ENCODE assay signal across 26 cellular contexts in the genomic region with DNA sequence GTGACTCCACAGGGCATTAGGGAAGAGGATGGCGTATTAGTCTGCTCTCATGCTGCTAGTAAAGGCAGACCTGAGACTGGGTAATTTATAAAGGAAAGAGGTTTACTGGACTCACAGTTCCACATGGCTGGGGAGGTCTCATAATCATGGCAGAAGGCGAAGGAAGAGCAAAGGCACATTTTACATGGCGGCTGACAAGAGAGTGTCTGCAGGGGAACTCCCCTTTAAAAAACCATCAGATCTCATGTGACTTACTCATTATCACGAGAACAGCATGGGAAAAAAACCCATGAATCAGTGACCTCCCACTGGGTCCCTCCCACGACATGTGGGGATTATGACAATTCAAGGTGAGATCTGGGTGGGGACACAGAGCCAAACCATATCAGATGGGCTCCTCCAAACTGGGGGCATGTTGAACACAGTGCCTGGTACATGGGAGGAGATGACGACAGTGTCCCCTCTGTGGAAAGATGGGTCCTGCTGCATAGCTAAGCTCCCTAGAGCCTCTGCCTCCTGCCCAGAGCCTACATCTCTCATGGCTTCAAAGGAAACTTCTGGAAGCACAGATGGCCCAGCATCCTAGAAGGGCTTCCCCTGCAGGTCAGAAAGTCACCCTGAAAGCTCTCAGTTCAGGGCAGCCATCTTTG. TPM values are rescaled to one million over a fixed set of nuclear protein-coding genes. Genes with fewer than 3 reads are reported as not detected.
DNase-seq lines count a peak whose midpoint lies in the region; ATAC-seq, FAIRE-seq and TF ChIP-seq lines count a peak whose summit lies in the region.
"Had no signal": no experiment of that assay in that cellular context is flagged by ENCODE, and none has a peak within 500 bp of the region (broad histone marks: within the 10 kb centered on the region; RNA-seq: fewer than 3 reads in every experiment).

No MANE protein-coding gene starts in this region.

- POLR2A ChIA-PET in activated CD4-positive, alpha-beta memory T cell treated with anti-CD3 and anti-CD28 coated beads, Interleukin-2, amount 10 ng/mL, durations not matched to agents 7 days and 5 days (lab: Charles Lee): no interaction called here
- POLR2A ChIA-PET in K562 (lab: Yijun Ruan, JAX): no interaction called here

- H3K79me2 ChIP-seq in K562 (ENCODE audit: control insufficient read depth, insufficient read depth, low read length): peaks cover 12% of the 10 kb centered on the region; the same call in 2 of the 3 replicates

- no peak overlapping the region for H3K4me2 ChIP-seq in K562 (ENCODE audit: insufficient read depth, low read length)
- H3K4me2 ChIP-seq: SK-N-SH had no signal

- H3K4me3 ChIP-seq in K562: no peak overlapping the region

- CTCF ChIA-PET in activated CD4-positive, alpha-beta memory T cell treated with anti-CD3 and anti-CD28 coated beads, Interleukin-2, amount 10 ng/mL, durations not matched to agents 7 days and 5 days (lab: Charles Lee): no interaction called here
- CTCF ChIA-PET in K562 (lab: Yijun Ruan, JAX; ENCODE audit: low intra/inter-chr PET ratio): no interaction called here

- 58% methylated on average over 6 of the region's 6 CpGs for WGBS in K562 (ENCODE audit: insufficient coverage, low coverage, missing lambda C conversion rate)

- peaks cover 0 to 16% of the 10 kb centered on the region in 2 experiments; a peak in 4 of 5 replicates for H3K4me1 ChIP-seq in K562 (replicated peaks in 1 of 2; ENCODE audit: control insufficient read depth in 2 of 2, insufficient read depth in 2 of 2, low read length in 2 of 2)

- in situ Hi-C loops in K562 (cut with MboI) (no loop called here), GM13976 (cut with MboI; ENCODE audit: low sequenced_read_pairs, unreplicated experiment) (no loop called here)

- no peak for TF ChIP-seq POLR2A in K562 (conservative IDR thresholded peaks at IDR 0.05)

- TF ChIP-seq EP300 in K562 (IDR thresholded peaks at IDR 0.05; ENCODE audit: low read length): no peak

- H4K20me1 ChIP-seq in K562 (replicated peaks; ENCODE audit: control insufficient read depth, insufficient read depth, low read length): 0 out of 2 replicates have a peak, but pooled peaks cover 5% of the 10 kb centered on the region

- H3K27me3 ChIP-seq in K562 (ENCODE audit: control insufficient read depth in 2 of 2, insufficient read depth in 2 of 2, low read length in 2 of 2): no peaks in the 10 kb centered on the region

- no peak overlapping the region for H2AFZ ChIP-seq in K562 (ENCODE audit: low read depth, low read length)

- H3K9ac ChIP-seq in K562 (ENCODE audit: insufficient read depth in 1 of 2, low read depth in 2 of 2, low read length in 2 of 2): no peak overlapping the region
- H3K9ac ChIP-seq: SK-N-SH had no signal

- no peak overlapping the region for H3K27ac ChIP-seq in K562 (ENCODE audit: extremely low read depth, low read depth, low read length)
- H3K27ac ChIP-seq: HL-60 had no signal

- no peaks in the 10 kb centered on the region for H3K27me3 Mint-ChIP-seq in activated CD4-positive, alpha-beta memory T cell treated with anti-CD3 and anti-CD28 coated beads, Interleukin-2, amount 10 ng/mL, durations not matched to agents 7 days and 5 days
- H3K27me3 Mint-ChIP-seq: activated CD4-positive, alpha-beta T cell treated with anti-CD3 and anti-CD28 coated beads, Interleukin-2, amount 10 ng/mL, durations not matched to agents 7 days and 5 days; stimulated activated naive B cell treated with anti-CD40 and anti-IgM and Interleukin-4, amounts not matched to agents 10 μg/mL and 1 μg/mL and 100 μg/mL, for 72 hours had no signal

- H3K9me3 ChIP-seq in K562 (replicated peaks; ENCODE audit: control insufficient read depth, insufficient read depth, low read depth, low read length): no peaks in the 10 kb centered on the region; the same call in 1 of the 2 replicates
- H3K9me3 ChIP-seq: SK-N-SH had no signal

- peaks cover 7% of the 10 kb centered on the region for H3K9me3 Mint-ChIP-seq in activated CD4-positive, alpha-beta memory T cell treated with anti-CD3 and anti-CD28 coated beads, Interleukin-2, amount 10 ng/mL, durations not matched to agents 7 days and 5 days
- H3K9me3 Mint-ChIP-seq: effector memory CD8-positive, alpha-beta T cell had no signal

- H3K27ac Mint-ChIP-seq in activated CD4-positive, alpha-beta memory T cell treated with anti-CD3 and anti-CD28 coated beads, Interleukin-2, amount 10 ng/mL, durations not matched to agents 7 days and 5 days: no peak overlapping the region
- H3K27ac Mint-ChIP-seq: activated CD4-positive, alpha-beta T cell treated with anti-CD3 and anti-CD28 coated beads, Interleukin-2, amount 10 ng/mL, durations not matched to agents 7 days and 5 days; memory B cell had no signal

- no peak overlapping the region for H3K4me3 Mint-ChIP-seq in activated CD4-positive, alpha-beta memory T cell treated with anti-CD3 and anti-CD28 coated beads, Interleukin-2, amount 10 ng/mL, durations not matched to agents 7 days and 5 days
- H3K4me3 Mint-ChIP-seq: activated CD4-positive, alpha-beta T cell treated with anti-CD3 and anti-CD28 coated beads, Interleukin-2, amount 10 ng/mL, durations not matched to agents 7 days and 5 days; effector memory CD8-positive, alpha-beta T cell; memory B cell had no signal

- ATAC-seq in K562 (no peak), GM18858 (IDR thresholded peaks at IDR 0.05; ENCODE audit: unreplicated experiment) (no peak)
- ATAC-seq: effector memory CD8-positive, alpha-beta T cell; esophagus mucosa; left cardiac atrium; stimulated activated naive B cell treated with anti-CD40 and anti-IgM and Interleukin-4, amounts not matched to agents 10 μg/mL and 1 μg/mL and 100 μg/mL, for 72 hours had no signal

- no TSS peak for BruUV-seq in K562 (replicated peaks; lab: Mats Ljungman, UMichigan)

- intact Hi-C loops in K562 (cut with micrococcal nuclease): no loop called here
- intact Hi-C loops in posterior vena cava (cut with DNase I): no loop called here

- peaks cover 6% of the 10 kb centered on the region for H3K9me1 ChIP-seq in K562 (ENCODE audit: control insufficient read depth, insufficient read depth, low read length)

- no peaks in the 10 kb centered on the region for H3K36me3 Mint-ChIP-seq in activated CD4-positive, alpha-beta memory T cell treated with anti-CD3 and anti-CD28 coated beads, Interleukin-2, amount 10 ng/mL, durations not matched to agents 7 days and 5 days (ENCODE audit: low read depth)

- DNase-seq in activated naive CD4-positive, alpha-beta T cell treated with Interleukin-2 at 50 U/mL for 16 hours: peak; percentile 52
- no peak for DNase-seq in activated naive CD4-positive, alpha-beta T cell (lab: John Stamatoyannopoulos, UW)
- DNase-seq in activated CD4-positive, alpha-beta memory T cell treated with anti-CD3 and anti-CD28 coated beads, Interleukin-2, amount 10 ng/mL, durations not matched to agents 7 days and 5 days: peak; percentile 12
- DNase-seq in K562 (ENCODE audit: extremely low read depth in 1 of 4, low spot score in 3 of 4) (no peak), posterior vena cava (ENCODE audit: low spot score) (peak; percentile 16), GM13976 (ENCODE audit: low spot score) (no peak), NCI-H146 treated with DMSO at 0.1 percent for 48 hours (lab: John Stamatoyannopoulos, UW; ENCODE audit: unreplicated experiment) (no peak)
- DNase-seq: amniotic stem cell; C1 segment of cervical spinal cord; DMS79 treated with DMSO at 0.1 percent for 48 hours; effector memory CD8-positive, alpha-beta T cell; foreskin melanocyte; left cardiac atrium; NCI-H1092 treated with DMSO at 0.1 percent for 48 hours; NCI-H2081; nucleus accumbens; SK-N-SH; stimulated activated naive B cell treated with anti-CD40 and anti-IgM and Interleukin-4, amounts not matched to agents 10 μg/mL and 1 μg/mL and 100 μg/mL, for 72 hours had no signal

- FAIRE-seq in K562 (lab: Jason Lieb, UNC): no peak
- FAIRE-seq: H54 had no signal

- peaks cover 8% of the 10 kb centered on the region; the same call in 2 of the 3 replicates for H3K36me3 ChIP-seq in K562 (ENCODE audit: control insufficient read depth, insufficient read depth, low read length)

- TF ChIP-seq CTCF in K562 (IDR thresholded peaks at IDR 0.05 in 2 of 3, conservative IDR thresholded peaks at IDR 0.05 in 1 of 3; ENCODE audit: insufficient read depth in 2 of 3, low read depth in 1 of 3, low read length in 3 of 3) (no peak), GM13976 (IDR thresholded peaks at IDR 0.05; ENCODE audit: borderline replicate concordance, control extremely low read depth, extremely low read depth, insufficient read depth, missing control alignments) (no peak)

- TF ChIP-seq RAD21 in K562 (CRISPR knock-in tag; conservative IDR thresholded peaks at IDR 0.05 in 1 of 2, IDR thresholded peaks at IDR 0.05 in 1 of 2): no peak

- H3K4me1 Mint-ChIP-seq in activated CD4-positive, alpha-beta memory T cell treated with anti-CD3 and anti-CD28 coated beads, Interleukin-2, amount 10 ng/mL, durations not matched to agents 7 days and 5 days: peaks cover 17% of the 10 kb centered on the region

TF ChIP-seq in K562, 482 proteins besides CTCF, POLR2A, EP300 and RAD21 (continues in another document):
- TF ChIP-seq SMARCA4 (IDR thresholded peaks at IDR 0.05) (no peak), BRCA1 (IDR thresholded peaks at IDR 0.05) (no peak), BRCA1 (CRISPR knock-in tag; IDR thresholded peaks at IDR 0.05) (no peak), MYC (IDR thresholded peaks at IDR 0.05; ENCODE audit: low read depth, low read length) (no peak), MYC (CRISPR knock-in tag; IDR thresholded peaks at IDR 0.05; ENCODE audit: borderline replicate concordance, low read depth) (no peak), RFX1 (IDR thresholded peaks at IDR 0.05) (no peak)

RNA-seq across cellular contexts. Expression of a gene that starts 46.1 kb away (rescaled TPM):
- total RNA-seq in activated CD4-positive, alpha-beta memory T cell treated with anti-CD3 and anti-CD28 coated beads, Interleukin-2, amount 10 ng/mL, durations not matched to agents 7 days and 5 days: not detected
- total RNA-seq in K562 (2011; cell fraction: chromatin; rRNA removed; ENCODE audit: low replicate concordance): 153 and 334 TPM in 2 replicates
- total RNA-seq in K562 (2011; cell fraction: nucleolus; rRNA removed): 281 and 292 TPM in 2 replicates
- 180 and 211 TPM in 2 replicates for total RNA-seq in K562 (2011; cell fraction: nucleoplasm; rRNA removed)
- total RNA-seq in K562 (2014; rRNA removed) (29.5 and 33.6 TPM in 2 replicates), K562 (2014; rRNA removed; fragmentation: Illumina TruSeq; extraction: Trizol) (29.7 and 32.2 TPM in 2 replicates), K562 (2015; rRNA removed; fragmentation: Illumina TruSeq; extraction: Trizol) (26.1 and 28.1 TPM in 2 replicates), K562 (2021) (77.7 and 92.3 TPM in 2 replicates), posterior vena cava (under 1 TPM; 0.46 to 0.57 TPM)
- polyA plus RNA-seq in K562 (2011; rRNA removed) (133 TPM in 2 replicates), K562 (2014; fragmentation: Illumina TruSeq; extraction: Trizol) (68.2 and 86.9 TPM in 2 replicates), K562 (2014; fragmentation: Nextera tagmentation; extraction: Ambion mirVana) (10 to 100 TPM; 10.2 to 11.5 TPM), K562 (2014; rRNA removed) (80.9 and 87.6 TPM in 2 replicates)
- 96.6 and 154 TPM in 2 replicates for polyA plus RNA-seq in K562 (2011; cell fraction: cytosol; rRNA removed)
- 301 and 457 TPM in 2 replicates for polyA plus RNA-seq in K562 (2011; cell fraction: nucleus; rRNA removed)
- polyA plus RNA-seq in K562 (2012): 69.0 and 89.1 TPM in 2 replicates
- 48.1 and 73.1 TPM in 2 replicates for polyA minus RNA-seq in K562 (2011; rRNA and poly(A)+ RNA removed)
- 38.3 and 45.9 TPM in 2 replicates for polyA minus RNA-seq in K562 (2011; cell fraction: cytosol; rRNA and poly(A)+ RNA removed)
- 87.9 and 158 TPM in 2 replicates for polyA minus RNA-seq in K562 (2011; cell fraction: nucleus; rRNA and poly(A)+ RNA removed)
- total RNA-seq: activated CD4-positive, alpha-beta T cell treated with anti-CD3 and anti-CD28 coated beads, Interleukin-2, amount 10 ng/mL, durations not matched to agents 7 days and 5 days; skeletal muscle tissue; T-helper 2 cell treated with Interferon-gamma antibody and Interleukin-4, amounts not matched to agents 100 ng/mL and 5 ng/mL, for 36 hours had no signal

Comparison
In these comparisons a context has a peak if more than half of its experiments do, and no peak if none do; other contexts are left out.
1. DNase-seq: peak in activated naive CD4-positive, alpha-beta T cell treated with Interleukin-2 at 50 U/mL for 16 hours (single experiment), activated CD4-positive, alpha-beta memory T cell treated with anti-CD3 and anti-CD28 coated beads, Interleukin-2, amount 10 ng/mL, durations not matched to agents 7 days and 5 days (single experiment) and posterior vena cava (single experiment); none in activated naive CD4-positive, alpha-beta T cell (0 of 4), K562 (0 of 4), GM13976 (single experiment) and NCI-H146 treated with DMSO at 0.1 percent for 48 hours (single experiment).
2. RNA of a gene that starts 46.1 kb away (total RNA-seq): 26.1 to 334 TPM in K562; 0.46 to 0.57 TPM in posterior vena cava and not detected in activated CD4-positive, alpha-beta memory T cell treated with anti-CD3 and anti-CD28 coated beads, Interleukin-2, amount 10 ng/mL, durations not matched to agents 7 days and 5 days; every median in the first group is over 10 times any median in the second.